ENCODE assay signal across 8 cellular contexts in genomic region chrX:55716937-55717336, GRCh38. TPM values are rescaled to one million over a fixed set of nuclear protein-coding genes. Genes with fewer than 3 reads are reported as not detected.
A peak's percentile ranks its signal among the peaks of the same experiment; 100 is the strongest.
DNase-seq lines count a peak whose midpoint lies in the region; ATAC-seq, FAIRE-seq and TF ChIP-seq lines count a peak whose summit lies in the region.

No MANE protein-coding gene starts in this region.

- peaks cover 5% of the 10 kb centered on the region for H3K4me1 ChIP-seq in A673 (ENCODE audit: insufficient read depth, low read length, poor library complexity, severe bottlenecking)
- H3K4me1 ChIP-seq in breast epithelium = no peaks in the 10 kb centered on the region

- intact Hi-C loops in A673 (cut with micrococcal nuclease; ENCODE audit: unreplicated experiment) (loop anchor here (5.0 kb wide), 1 partner anchor 845 kb away; the partner anchor contains the start of gene UBQLN2), breast epithelium (cut with DNase I; ENCODE audit: low total_unique reads) (no loop called here)

- no peak for FAIRE-seq in frontal cortex (lab: Jason Lieb, UNC)

- H3K36me3 ChIP-seq in A673 (ENCODE audit: insufficient read depth, low read length, poor library complexity, severe bottlenecking) = no peaks in the 10 kb centered on the region
- H3K36me3 ChIP-seq in breast epithelium = no peaks in the 10 kb centered on the region

- peak overlapping the region; percentile 90 to 95 (median 93) for H3K27ac Mint-ChIP-seq in IgD-negative memory B cell
- peak overlapping the region; percentile 94 to 98 (median 98) for H3K27ac Mint-ChIP-seq in naive B cell

- H3K27me3 Mint-ChIP-seq in IgD-negative memory B cell (no peaks in the 10 kb centered on the region), naive B cell (peaks cover 0 to 8% (median 0%) of the 10 kb centered on the region in 3 donors)

- DNase-seq in A673 (ENCODE audit: low spot score) (no peak), breast epithelium (ENCODE audit: low spot score in 2 of 2) (no peak), naive B cell (no peak), NCI-H1092 treated with DMSO at 0.1 percent for 48 hours (lab: John Stamatoyannopoulos, UW) (no peak), frontal cortex (ENCODE audit: low spot score in 2 of 2) (no peak)

- TF ChIP-seq CTCF in A673 (conservative IDR thresholded peaks at IDR 0.05; ENCODE audit: low read depth, low read length) = no peak
- no peak for TF ChIP-seq CTCF in breast epithelium (IDR thresholded peaks at IDR 0.05)

- CTCF ChIA-PET in A673 (lab: Charles Lee) = no interaction called here

- no peak overlapping the region for H3K27ac ChIP-seq in A673 (ENCODE audit: low read depth, low read length, poor library complexity, severe bottlenecking)
- peak overlapping the region; percentile 85 to 92 for H3K27ac ChIP-seq in breast epithelium

- ATAC-seq in naive B cell (ENCODE audit: low read depth in 2 of 2) (no peak), HG03521 (IDR thresholded peaks at IDR 0.05; ENCODE audit: unreplicated experiment) (no peak), GM19455 (IDR thresholded peaks at IDR 0.05; ENCODE audit: unreplicated experiment) (no peak)

- H3K9me3 ChIP-seq in A673 (ENCODE audit: low read depth, low read length, poor library complexity, severe bottlenecking) (no peaks in the 10 kb centered on the region), breast epithelium (no peaks in the 10 kb centered on the region)

- POLR2A ChIA-PET in A673 (lab: Charles Lee; ENCODE audit: low non-redundant PET) = no interaction called here

- BruUV-seq in A673 (replicated peaks; lab: Mats Ljungman, UMichigan) = no TSS peak

- no peaks in the 10 kb centered on the region for H3K9me3 Mint-ChIP-seq in IgD-negative memory B cell
- H3K9me3 Mint-ChIP-seq in naive B cell = peaks cover 0 to 3% (median 0%) of the 10 kb centered on the region in 7 donors

- no peaks in the 10 kb centered on the region for H3K27me3 ChIP-seq in A673 (replicated peaks; ENCODE audit: insufficient read depth, low read depth, low read length, poor library complexity)
- H3K27me3 ChIP-seq in breast epithelium = peaks cover 0 to 15% of the 10 kb centered on the region in 2 donors

- H3K4me1 Mint-ChIP-seq in IgD-negative memory B cell = peaks cover 10 to 22% (median 20%) of the 10 kb centered on the region in 3 donors
- H3K4me1 Mint-ChIP-seq in naive B cell = peaks cover 14 to 21% (median 16%) of the 10 kb centered on the region in 3 donors

- H3K4me3 ChIP-seq in A673 (ENCODE audit: low read depth, low read length, poor library complexity, severe bottlenecking) (peak overlapping the region; percentile 65), breast epithelium (peak overlapping the region; percentile 61 to 70 (median 63))

- H3K36me3 Mint-ChIP-seq in IgD-negative memory B cell = no peaks in the 10 kb centered on the region
- no peaks in the 10 kb centered on the region for H3K36me3 Mint-ChIP-seq in naive B cell

- TF ChIP-seq POLR2A in breast epithelium (IDR thresholded peaks at IDR 0.05) = no peak

- H3K4me3 Mint-ChIP-seq in IgD-negative memory B cell = peak overlapping the region; percentile 88 to 96 (median 92)
- peak overlapping the region; percentile 82 to 95 (median 89) for H3K4me3 Mint-ChIP-seq in naive B cell

RNA-seq across cellular contexts. Expression of gene RRAGB, which starts 0.6 kb away (rescaled TPM):
- total RNA-seq in A673 (2021) (15.7 and 19.4 TPM in 2 replicates), breast epithelium (10 to 100 TPM; 26.6 to 38.7 (median 28.6) TPM), frontal cortex (77.0 TPM)
- polyA plus RNA-seq in IgD-negative memory B cell (16.0 TPM), naive B cell (ENCODE audit: low read depth in 6 of 6) (10 to 100 TPM; 11.9 to 33.1 (median 18.5) TPM)
